21 cellular contexts compared by ENCODE assay signal in genomic region chr3:86914651-86915050, GRCh38.
"Had no signal": no experiment of that assay in that cellular context is flagged by ENCODE, and none has a peak within 500 bp of the region (broad histone marks: within the 10 kb centered on the region; RNA-seq: fewer than 3 reads in every experiment).

No MANE protein-coding gene starts in this region.

- ATAC-seq: effector memory CD8-positive, alpha-beta T cell; esophagus mucosa; gastrocnemius medialis; T-cell had no signal

- H3K36me3 ChIP-seq: gastrocnemius medialis, left ventricle myocardium inferior, prostate gland, right atrium auricular region, thyroid gland, WERI-Rb-1 had no signal

- H3K4me3 ChIP-seq: dorsolateral prefrontal cortex, gastrocnemius medialis, left ventricle myocardium inferior, prostate gland, right atrium auricular region, thyroid gland had no signal

- H3K4me1 ChIP-seq: gastrocnemius medialis, left ventricle myocardium inferior, prostate gland, right atrium auricular region, thyroid gland had no signal

- DNase-seq: activated CD4-positive, alpha-beta T cell treated with anti-CD3 and anti-CD28 coated beads for 1 hour; activated CD4-positive, alpha-beta T cell treated with anti-CD3 and anti-CD28 coated beads, Interleukin-2, amount 50 U/mL, for 1 hour; activated naive CD4-positive, alpha-beta T cell treated with Interleukin-2 at 50 U/mL for 16 hours; activated naive CD8-positive, alpha-beta T cell treated with anti-CD3 and anti-CD28 coated beads for 36 hours; activated T-cell treated with anti-CD3 and anti-CD28 coated beads, Interleukin-2, amount 50 U/mL, for 48 hours; central memory CD4-positive, alpha-beta T cell; dorsolateral prefrontal cortex; effector memory CD8-positive, alpha-beta T cell; gastrocnemius medialis; hippocampal formation; left ventricle myocardium inferior; mammary epithelial cell; midbrain; stimulated activated CD4-positive, alpha-beta T cell treated with anti-CD3 and anti-CD28 coated beads, Interleukin-12 subunit alpha, Interleukin-12 subunit beta, amount 100 ng/mL, for 4 hours; substantia nigra; T-cell; thyroid gland; WERI-Rb-1 had no signal

- H3K27me3 ChIP-seq: gastrocnemius medialis, right atrium auricular region, thyroid gland had no signal

- H3K27ac ChIP-seq: dorsolateral prefrontal cortex, gastrocnemius medialis, left ventricle myocardium inferior, prostate gland, right atrium auricular region, thyroid gland, WERI-Rb-1 had no signal

- H3K9me3 ChIP-seq: gastrocnemius medialis, prostate gland, right atrium auricular region, thyroid gland had no signal
